In genomic region chr9:136329211-136329627, GRCh38 we compare ENCODE assay signal across 2 cellular contexts.
TF ChIP-seq lines count a peak whose summit lies in the region.

No MANE protein-coding gene starts in this region.

TF ChIP-seq in SK-N-SH, 30 proteins besides CTCF, POLR2A, EP300 and RAD21 (continued from another document):
- TF ChIP-seq NRF1 (IDR thresholded peaks at IDR 0.05; ENCODE audit: low read depth, low read length) (no peak), MXI1 (IDR thresholded peaks at IDR 0.05; ENCODE audit: low read depth, low read length) (no peak), TEAD4 (IDR thresholded peaks at IDR 0.05; ENCODE audit: borderline replicate concordance, insufficient read depth) (no peak), ZBTB33 (IDR thresholded peaks at IDR 0.05; ENCODE audit: borderline replicate concordance, low read depth) (no peak), IRF3 (IDR thresholded peaks at IDR 0.05; ENCODE audit: low read depth, low read length) (no peak), POLR2AphosphoS5 (IDR thresholded peaks at IDR 0.05; ENCODE audit: low read depth, low read length) (no peak), GATA2 (CRISPR knock-in tag; IDR thresholded peaks at IDR 0.05) (no peak)

TF ChIP-seq in SK-N-SH treated with all-trans-retinoic acid at 6 μM for 48 hours, 23 proteins besides CTCF, POLR2A, EP300 and RAD21 (continued from another document):
- TF ChIP-seq ESRRG (CRISPR knock-in tag; IDR thresholded peaks at IDR 0.05) = no peak
- TF ChIP-seq BACH2 (CRISPR knock-in tag; IDR thresholded peaks at IDR 0.05; ENCODE audit: borderline replicate concordance) = no peak
- TF ChIP-seq OSR1 (CRISPR knock-in tag; IDR thresholded peaks at IDR 0.05) = no peak
TF ChIP-seq in SK-N-SH treated with all-trans-retinoic acid at 6 μM for 48 hours: peak in this region for 0.
